ENCODE assay signal across 23 cellular contexts in the genomic region with DNA sequence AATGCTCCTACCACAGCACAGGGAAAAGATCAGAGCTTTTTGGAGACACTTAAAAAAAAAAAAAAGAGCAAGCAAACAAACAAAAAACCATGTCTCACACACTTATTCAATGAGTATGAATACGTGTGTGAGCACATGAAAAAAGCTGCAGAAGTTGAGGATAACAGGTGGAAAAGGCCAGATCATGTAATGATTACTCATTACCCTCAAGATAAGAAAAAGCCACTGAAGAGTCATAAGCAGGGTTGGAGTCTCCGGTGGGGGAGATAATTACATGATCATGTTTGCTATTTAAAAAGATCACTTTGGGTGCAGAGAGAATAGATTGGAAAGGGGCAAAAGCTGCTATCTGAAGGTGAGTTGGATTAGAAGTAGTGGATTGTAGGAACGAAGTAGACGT.
DNase-seq lines count a peak whose midpoint lies in the region; ATAC-seq, FAIRE-seq and TF ChIP-seq lines count a peak whose summit lies in the region.
"Had no signal": no experiment of that assay in that cellular context is flagged by ENCODE, and none has a peak within 500 bp of the region (broad histone marks: within the 10 kb centered on the region; RNA-seq: fewer than 3 reads in every experiment).

No MANE protein-coding gene starts in this region.

- no peak overlapping the region for H3K4me3 Mint-ChIP-seq in Calu3 (ENCODE audit: low read depth, unreplicated experiment)
- no peak overlapping the region for H3K4me3 Mint-ChIP-seq in neural progenitor cell
- H3K4me3 Mint-ChIP-seq: CD4-positive, alpha-beta T cell had no signal

- no peak for ATAC-seq in HG02588 (IDR thresholded peaks at IDR 0.05; ENCODE audit: unreplicated experiment)
- no peak for ATAC-seq in GM19023 (IDR thresholded peaks at IDR 0.05; ENCODE audit: unreplicated experiment)
- ATAC-seq: Panc1 had no signal

- H3K4me1 Mint-ChIP-seq in Calu3 (ENCODE audit: low read depth, unreplicated experiment) (peaks cover 13% of the 10 kb centered on the region), neural progenitor cell (peaks cover 3% of the 10 kb centered on the region)

- H2AFZ ChIP-seq in neural progenitor cell (replicated peaks): peak overlapping the region; percentile 21

- no peaks in the 10 kb centered on the region for H3K27me3 ChIP-seq in neural progenitor cell
- H3K27me3 ChIP-seq: BLaER1, SJCRH30 had no signal

- H3K36me3 ChIP-seq in neural progenitor cell: peaks cover 6% of the 10 kb centered on the region
- H3K36me3 ChIP-seq: BLaER1, SJCRH30 had no signal

- H3K27me3 Mint-ChIP-seq in Calu3 (ENCODE audit: unreplicated experiment) (no peaks in the 10 kb centered on the region), neural progenitor cell (ENCODE audit: insufficient read depth, low read depth) (peaks cover 3% of the 10 kb centered on the region)

- BruUV-seq in Calu3 (replicated peaks; lab: Mats Ljungman, UMichigan): no TSS peak

- H3F3A ChIP-seq in neural progenitor cell (ENCODE audit: low read depth): no peaks in the 10 kb centered on the region

- no peaks in the 10 kb centered on the region for H3K79me2 ChIP-seq in neural progenitor cell (ENCODE audit: low read depth)

- H3K4me2 ChIP-seq in neural progenitor cell: peak overlapping the region; percentile 33
- H3K4me2 ChIP-seq: BLaER1 had no signal

- H3K9ac ChIP-seq in neural progenitor cell: no peak overlapping the region
- H3K9ac ChIP-seq: BLaER1 had no signal

- intact Hi-C loops in Calu3 (cut with micrococcal nuclease; ENCODE audit: unreplicated experiment): no loop called here

- TF ChIP-seq CTCF in Calu3 (IDR thresholded peaks at IDR 0.05; ENCODE audit: unreplicated experiment): no peak
- no peak for TF ChIP-seq CTCF in neural progenitor cell (IDR thresholded peaks at IDR 0.05)

- H3K27ac ChIP-seq in neural progenitor cell: no peak overlapping the region
- H3K27ac ChIP-seq: BLaER1, SJCRH30 had no signal

- peak; percentile 69 for FAIRE-seq in RCC 7860 (lab: Jason Lieb, UNC)

- H3K36me3 Mint-ChIP-seq in Calu3 (ENCODE audit: insufficient read depth, unreplicated experiment): no peaks in the 10 kb centered on the region
- peaks cover 2% of the 10 kb centered on the region for H3K36me3 Mint-ChIP-seq in neural progenitor cell

- H4K20me1 ChIP-seq in neural progenitor cell (ENCODE audit: low read depth): no peaks in the 10 kb centered on the region
- H4K20me1 ChIP-seq: BLaER1 had no signal

- H3K9me3 Mint-ChIP-seq in Calu3 (ENCODE audit: low read depth, unreplicated experiment): no peaks in the 10 kb centered on the region
- peaks cover 18% of the 10 kb centered on the region for H3K9me3 Mint-ChIP-seq in neural progenitor cell

- H3K4me3 ChIP-seq in neural progenitor cell: no peak overlapping the region
- H3K4me3 ChIP-seq: BLaER1, SJCRH30 had no signal

- CTCF ChIA-PET in Calu3 (lab: Charles Lee): interaction anchor here (0.6 to 1.0 kb wide), 4 partner anchors 9 to 397 kb away, joined by 3 to 7 read pairs (median 3); no protein-coding TSS in a partner anchor

- H3K27ac Mint-ChIP-seq in Calu3 (ENCODE audit: unreplicated experiment) (peak overlapping the region; percentile 10), neural progenitor cell (no peak overlapping the region)
- H3K27ac Mint-ChIP-seq: CD4-positive, alpha-beta T cell had no signal

- peaks cover 3% of the 10 kb centered on the region for H3K9me3 ChIP-seq in neural progenitor cell (ENCODE audit: low read depth)
- H3K9me3 ChIP-seq: SJCRH30 had no signal

- H3K4me1 ChIP-seq in neural progenitor cell: peaks cover 6% of the 10 kb centered on the region
- H3K4me1 ChIP-seq: BLaER1, SJCRH30 had no signal

- DNase-seq in Calu3: no peak
- peak; percentile 32 for DNase-seq in M059J (ENCODE audit: low read depth)
- no peak for DNase-seq in RCC 7860 (ENCODE audit: low spot score)
- DNase-seq in neural progenitor cell (ENCODE audit: low spot score): no peak
- no peak for DNase-seq in GF-D8 (lab: John Stamatoyannopoulos, UW)
- DNase-seq: ACHN; CD4-positive, alpha-beta T cell; COR-L47; EL; Kasumi-1; MM.1S; NCI-H1048; NCI-H1694 treated with DMSO at 0.1 percent for 48 hours; NCI-H2081 treated with DMSO at 0.1 percent for 48 hours; NCI-H2227 treated with DMSO at 0.1 percent for 48 hours; NCI-H510A treated with DMSO at 0.1 percent for 48 hours; NCI-H748 treated with DMSO at 0.1 percent for 48 hours; SJCRH30; T-helper 1 cell had no signal
